ENCODE assay signal across 23 cellular contexts in genomic region chr9:2059131-2059929, GRCh38. TPM values are rescaled to one million over a fixed set of nuclear protein-coding genes. Genes with fewer than 3 reads are reported as not detected.
DNase-seq lines count a peak whose midpoint lies in the region; ATAC-seq and TF ChIP-seq lines count a peak whose summit lies in the region.
"Had no signal": no experiment of that assay in that cellular context is flagged by ENCODE, and none has a peak within 500 bp of the region (broad histone marks: within the 10 kb centered on the region; RNA-seq: fewer than 3 reads in every experiment).

No MANE protein-coding gene starts in this region.

- WGBS in esophagus squamous epithelium, 2 donors, result 82 to 94% methylated on average over 7 of the region's 7 CpGs
- 91% methylated on average over 7 of the region's 7 CpGs for WGBS in suprapubic skin

- H3K4me3 Mint-ChIP-seq in chondrocyte (ENCODE audit: unreplicated experiment), result no peak overlapping the region
- H3K4me3 Mint-ChIP-seq: activated CD4-positive, alpha-beta T cell treated with anti-CD3 and anti-CD28 coated beads for 36 hours; B cell; effector memory CD8-positive, alpha-beta T cell; neural progenitor cell; stimulated activated naive B cell treated with anti-CD40 and anti-IgM and Interleukin-4, amounts not matched to agents 10 μg/mL and 1 μg/mL and 100 μg/mL, for 72 hours had no signal

- peaks cover 39% of the 10 kb centered on the region for H3K4me1 Mint-ChIP-seq in chondrocyte (ENCODE audit: low read depth)
- H3K4me1 Mint-ChIP-seq: neural progenitor cell had no signal

- TF ChIP-seq CTCF in chondrocyte (IDR thresholded peaks at IDR 0.05) (no peak), retinal pigment epithelial cell (conservative IDR thresholded peaks at IDR 0.05; ENCODE audit: low read depth, low read length) (no peak), esophagus squamous epithelium (IDR thresholded peaks at IDR 0.05) (no peak), suprapubic skin (IDR thresholded peaks at IDR 0.05) (no peak)

- TF ChIP-seq EP300 in suprapubic skin (IDR thresholded peaks at IDR 0.05), result no peak

- no peak overlapping the region for H3K4me3 ChIP-seq in retinal pigment epithelial cell (ENCODE audit: low read length)
- H3K4me3 ChIP-seq in esophagus squamous epithelium, result no peak overlapping the region
- H3K4me3 ChIP-seq in suprapubic skin, result no peak overlapping the region
- H3K4me3 ChIP-seq: ascending aorta, left ventricle myocardium inferior, MG63, neural progenitor cell, right atrium auricular region, SJCRH30, thyroid gland had no signal

- TF ChIP-seq POLR2A in esophagus squamous epithelium (IDR thresholded peaks at IDR 0.05), result no peak
- no peak for TF ChIP-seq POLR2A in suprapubic skin (IDR thresholded peaks at IDR 0.05)

- DNase-seq in LHCN-M2 (ENCODE audit: low read depth) (peak; percentile 26), chondrocyte (ENCODE audit: low spot score) (no peak), retinal pigment epithelial cell (ENCODE audit: low read depth) (peak; percentile 6), esophagus squamous epithelium (lab: John Stamatoyannopoulos, UW) (no peak), suprapubic skin (ENCODE audit: low spot score in 2 of 2) (no peak)
- DNase-seq: activated CD4-positive, alpha-beta T cell treated with anti-CD3 and anti-CD28 coated beads for 36 hours; activated effector memory CD4-positive, alpha-beta T cell treated with anti-CD3 and anti-CD28 coated beads, Interleukin-2, amount 50 U/mL, for 16 hours; cerebellar nuclear complex; effector memory CD8-positive, alpha-beta T cell; left ventricle myocardium inferior; MG63; NCI-H1694; NCI-H2227 treated with DMSO at 0.1 percent for 48 hours; SJCRH30; stimulated activated naive B cell treated with anti-CD40 and anti-IgM and Interleukin-4, amounts not matched to agents 10 μg/mL and 1 μg/mL and 100 μg/mL, for 72 hours; thyroid gland had no signal

- H3K27me3 ChIP-seq in esophagus squamous epithelium, result no peaks in the 10 kb centered on the region
- no peaks in the 10 kb centered on the region for H3K27me3 ChIP-seq in suprapubic skin
- H3K27me3 ChIP-seq: ascending aorta, MG63, neural progenitor cell, right atrium auricular region, SJCRH30, thyroid gland had no signal

- H3K9me3 Mint-ChIP-seq in chondrocyte (ENCODE audit: low read depth), result no peaks in the 10 kb centered on the region
- H3K9me3 Mint-ChIP-seq: effector memory CD8-positive, alpha-beta T cell; neural progenitor cell; stimulated activated naive B cell treated with anti-CD40 and anti-IgM and Interleukin-4, amounts not matched to agents 10 μg/mL and 1 μg/mL and 100 μg/mL, for 72 hours had no signal

- peaks cover 0 to 94% (median 22%) of the 10 kb centered on the region in 3 donors for H3K36me3 ChIP-seq in esophagus squamous epithelium
- peaks cover 73% of the 10 kb centered on the region for H3K36me3 ChIP-seq in suprapubic skin
- H3K36me3 ChIP-seq: neural progenitor cell had no signal

- H3K36me3 Mint-ChIP-seq in chondrocyte (ENCODE audit: low read depth), result peaks cover 25% of the 10 kb centered on the region
- H3K36me3 Mint-ChIP-seq: neural progenitor cell had no signal

- H3K27ac Mint-ChIP-seq in chondrocyte (ENCODE audit: unreplicated experiment), result peak overlapping the region; percentile 67
- H3K27ac Mint-ChIP-seq: activated CD4-positive, alpha-beta T cell treated with anti-CD3 and anti-CD28 coated beads for 36 hours; B cell; neural progenitor cell; stimulated activated naive B cell treated with anti-CD40 and anti-IgM and Interleukin-4, amounts not matched to agents 10 μg/mL and 1 μg/mL and 100 μg/mL, for 72 hours had no signal

- intact Hi-C loops in esophagus squamous epithelium (cut with DNase I), result no loop called here

- ATAC-seq in GM19043 (IDR thresholded peaks at IDR 0.05; ENCODE audit: low read depth, unreplicated experiment) (peak; percentile 38), GM21390 (IDR thresholded peaks at IDR 0.05; ENCODE audit: unreplicated experiment) (no peak)
- ATAC-seq: effector memory CD8-positive, alpha-beta T cell; HCT116; stimulated activated naive B cell treated with anti-CD40 and anti-IgM and Interleukin-4, amounts not matched to agents 10 μg/mL and 1 μg/mL and 100 μg/mL, for 72 hours had no signal

- no peaks in the 10 kb centered on the region for H3K27me3 Mint-ChIP-seq in chondrocyte (ENCODE audit: low read depth)
- H3K27me3 Mint-ChIP-seq: activated CD4-positive, alpha-beta T cell treated with anti-CD3 and anti-CD28 coated beads for 36 hours; B cell; effector memory CD8-positive, alpha-beta T cell; stimulated activated naive B cell treated with anti-CD40 and anti-IgM and Interleukin-4, amounts not matched to agents 10 μg/mL and 1 μg/mL and 100 μg/mL, for 72 hours had no signal

- H3K9me3 ChIP-seq in esophagus squamous epithelium (no peaks in the 10 kb centered on the region), suprapubic skin (no peaks in the 10 kb centered on the region)
- H3K9me3 ChIP-seq: ascending aorta, left ventricle myocardium inferior, MG63, right atrium auricular region, SJCRH30, thyroid gland had no signal

- H3K4me1 ChIP-seq in esophagus squamous epithelium, result peaks cover 0 to 12% (median 0%) of the 10 kb centered on the region in 3 donors
- no peaks in the 10 kb centered on the region for H3K4me1 ChIP-seq in suprapubic skin
- H3K4me1 ChIP-seq: neural progenitor cell, right atrium auricular region had no signal

- H3K27ac ChIP-seq in esophagus squamous epithelium (no peak overlapping the region), suprapubic skin (no peak overlapping the region)
- H3K27ac ChIP-seq: ascending aorta, left ventricle myocardium inferior, neural progenitor cell, right atrium auricular region, SJCRH30 had no signal

RNA-seq across cellular contexts. Expression of gene SMARCA2, which starts 44.2 kb away (rescaled TPM):
- total RNA-seq in LHCN-M2 (2014; rRNA removed), result 65.1 and 71.2 TPM in 2 replicates
- 31.6 TPM for polyA plus RNA-seq in LHCN-M2 (2012)
- total RNA-seq in chondrocyte, result 82.5 to 158 TPM (median 95.1 TPM) in 3 replicates
- total RNA-seq in esophagus squamous epithelium, result 10 to 100 TPM; 51.0 to 93.3 (median 64.1) TPM
- 100 to 1,000 TPM in 3 of 4 donors, 10 to 100 TPM in 1; 88.9 to 236 (median 140) TPM for total RNA-seq in suprapubic skin

Comparison
In these comparisons a context has a peak if more than half of its experiments do, and no peak if none do; other contexts are left out.
1. DNase-seq: peak in LHCN-M2 (single experiment) and retinal pigment epithelial cell (single experiment); none in chondrocyte (single experiment), esophagus squamous epithelium (single experiment) and suprapubic skin (0 of 2).